Comparison of ENCODE assay signal across 8 cellular contexts in genomic region chr20:18138266-18138582, GRCh38. TPM values are rescaled to one million over a fixed set of nuclear protein-coding genes. Genes with fewer than 3 reads are reported as not detected.
A peak's percentile ranks its signal among the peaks of the same experiment; 100 is the strongest.
DNase-seq lines count a peak whose midpoint lies in the region; ATAC-seq and TF ChIP-seq lines count a peak whose summit lies in the region.

No MANE protein-coding gene starts in this region.

- H3K4me1 ChIP-seq in DND-41 (ENCODE audit: insufficient read depth, low read length) (peaks cover 22% of the 10 kb centered on the region), hepatocyte (ENCODE audit: insufficient read depth) (peaks cover 16% of the 10 kb centered on the region)

- peak overlapping the region; percentile 62 for H3K4me3 Mint-ChIP-seq in activated CD4-positive, alpha-beta memory T cell treated with anti-CD3 and anti-CD28 coated beads for 36 hours
- H3K4me3 Mint-ChIP-seq in stimulated activated naive B cell treated with anti-CD40 and anti-IgM and Interleukin-4, amounts not matched to agents 10 μg/mL and 1 μg/mL and 100 μg/mL, for 72 hours = peak overlapping the region; percentile 73 to 93

- peaks cover 4% of the 10 kb centered on the region for H3K27me3 ChIP-seq in DND-41 (ENCODE audit: insufficient read depth, low read length, poor library complexity)
- H3K27me3 ChIP-seq in hepatocyte = no peaks in the 10 kb centered on the region

- H3K9ac ChIP-seq in DND-41 (ENCODE audit: low read depth, low read length) = peak overlapping the region; percentile 88

- H3K4me1 Mint-ChIP-seq in activated CD4-positive, alpha-beta memory T cell treated with anti-CD3 and anti-CD28 coated beads for 36 hours (ENCODE audit: low read depth) = peaks cover 30% of the 10 kb centered on the region
- H3K4me1 Mint-ChIP-seq in stimulated activated naive B cell treated with anti-CD40 and anti-IgM and Interleukin-4, amounts not matched to agents 10 μg/mL and 1 μg/mL and 100 μg/mL, for 72 hours = peaks cover 14 to 24% of the 10 kb centered on the region in 2 donors

- H4K20me1 ChIP-seq in DND-41 (ENCODE audit: insufficient read depth, low read length) (peaks cover 8% of the 10 kb centered on the region; the same call in 1 of the 2 replicates), hepatocyte (ENCODE audit: insufficient read depth, poor library complexity, severe bottlenecking) (no peaks in the 10 kb centered on the region)

- H3K27me3 Mint-ChIP-seq in activated CD4-positive, alpha-beta memory T cell treated with anti-CD3 and anti-CD28 coated beads for 36 hours = no peaks in the 10 kb centered on the region
- H3K27me3 Mint-ChIP-seq in stimulated activated naive B cell treated with anti-CD40 and anti-IgM and Interleukin-4, amounts not matched to agents 10 μg/mL and 1 μg/mL and 100 μg/mL, for 72 hours = peaks cover 0 to 7% of the 10 kb centered on the region in 2 donors

- H3K9me3 ChIP-seq in DND-41 (ENCODE audit: insufficient read depth, low read length, severe bottlenecking) = no peaks in the 10 kb centered on the region
- no peaks in the 10 kb centered on the region for H3K9me3 ChIP-seq in hepatocyte (ENCODE audit: low read depth)

- H3K79me2 ChIP-seq in DND-41 (ENCODE audit: insufficient read depth, low read length) = peaks cover 46% of the 10 kb centered on the region
- peaks cover 51% of the 10 kb centered on the region for H3K79me2 ChIP-seq in hepatocyte

- H3K9me3 Mint-ChIP-seq in activated CD4-positive, alpha-beta memory T cell treated with anti-CD3 and anti-CD28 coated beads for 36 hours = no peaks in the 10 kb centered on the region
- H3K9me3 Mint-ChIP-seq in stimulated activated naive B cell treated with anti-CD40 and anti-IgM and Interleukin-4, amounts not matched to agents 10 μg/mL and 1 μg/mL and 100 μg/mL, for 72 hours = no peaks in the 10 kb centered on the region

- H3K27ac Mint-ChIP-seq in activated CD4-positive, alpha-beta memory T cell treated with anti-CD3 and anti-CD28 coated beads for 36 hours = peak overlapping the region; percentile 26
- peak overlapping the region; percentile 95 for H3K27ac Mint-ChIP-seq in stimulated activated naive B cell treated with anti-CD40 and anti-IgM and Interleukin-4, amounts not matched to agents 10 μg/mL and 1 μg/mL and 100 μg/mL, for 72 hours

- intact Hi-C loops in activated CD4-positive, alpha-beta memory T cell treated with anti-CD3 and anti-CD28 coated beads for 36 hours (cut with micrococcal nuclease) = loop anchor here (2.0 to 10.0 kb wide), 6 partner anchors 169 to 1403 kb away; partner anchors contain the start of genes BFSP1, DZANK1, MGME1 and POLR3F

- H3K27ac ChIP-seq in DND-41 (ENCODE audit: low read length) (peak overlapping the region; percentile 87), hepatocyte (peak overlapping the region; percentile 96)

- ATAC-seq in DND-41 (ENCODE audit: insufficient read depth, low read depth) (no peak; the same call in 2 of the 3 replicates), HG02678 (IDR thresholded peaks at IDR 0.05; ENCODE audit: unreplicated experiment) (peak; percentile 38), GM19023 (IDR thresholded peaks at IDR 0.05; ENCODE audit: unreplicated experiment) (no peak)
- ATAC-seq in stimulated activated naive B cell treated with anti-CD40 and anti-IgM and Interleukin-4, amounts not matched to agents 10 μg/mL and 1 μg/mL and 100 μg/mL, for 72 hours (replicated peaks) = peak; percentile 1 to 4

- POLR2A ChIA-PET in activated CD4-positive, alpha-beta memory T cell treated with anti-CD3 and anti-CD28 coated beads for 36 hours (lab: Charles Lee) = interaction anchor here (0.8 to 1.3 kb wide), 6 partner anchors 9 to 369 kb away, joined by 3 to 7 read pairs (median 4); partner anchors contain the start of genes DZANK1, POLR3F, SEC23B and ZNF133

- 0% methylated on average over 15 of the region's 15 CpGs for WGBS in hepatocyte (ENCODE audit: low lambda C conversion rate, missing lambda C conversion rate)

- CTCF ChIA-PET in activated CD4-positive, alpha-beta memory T cell treated with anti-CD3 and anti-CD28 coated beads for 36 hours (lab: Charles Lee) = interaction anchor here (0.6 to 1.2 kb wide), 6 partner anchors 11 to 1639 kb away, joined by 3 to 5 read pairs (median 4); partner anchors contain the start of gene RRBP1

- H3K36me3 ChIP-seq in DND-41 (ENCODE audit: insufficient read depth, low read length) (peaks cover 19% of the 10 kb centered on the region), hepatocyte (replicated peaks; ENCODE audit: insufficient read depth, low read depth) (no peaks in the 10 kb centered on the region)

- peak overlapping the region; percentile 52 to 76 for H3K4me3 ChIP-seq in DND-41 (ENCODE audit: low read depth in 1 of 2, low read length in 2 of 2)
- peak overlapping the region; percentile 100 for H3K4me3 ChIP-seq in hepatocyte

- H3K4me2 ChIP-seq in DND-41 (ENCODE audit: insufficient read depth, low read length) (peak overlapping the region; percentile 72), hepatocyte (peak overlapping the region; percentile 90)

- DNase-seq in DND-41 = no peak
- no peak for DNase-seq in activated CD4-positive, alpha-beta memory T cell treated with anti-CD3 and anti-CD28 coated beads for 36 hours
- DNase-seq in hepatocyte (ENCODE audit: low spot score) = no peak
- DNase-seq in stimulated activated naive B cell treated with anti-CD40 and anti-IgM and Interleukin-4, amounts not matched to agents 10 μg/mL and 1 μg/mL and 100 μg/mL, for 72 hours = no peak
- no peak for DNase-seq in superior temporal gyrus (ENCODE audit: extremely low spot score)
- no peak for DNase-seq in NCI-H345 (lab: John Stamatoyannopoulos, UW)

- peaks cover 8% of the 10 kb centered on the region for H3K36me3 Mint-ChIP-seq in activated CD4-positive, alpha-beta memory T cell treated with anti-CD3 and anti-CD28 coated beads for 36 hours
- peaks cover 12 to 17% of the 10 kb centered on the region in 2 donors for H3K36me3 Mint-ChIP-seq in stimulated activated naive B cell treated with anti-CD40 and anti-IgM and Interleukin-4, amounts not matched to agents 10 μg/mL and 1 μg/mL and 100 μg/mL, for 72 hours

- H3K9me2 ChIP-seq in hepatocyte (replicated peaks; ENCODE audit: insufficient read depth) = no peaks in the 10 kb centered on the region

- H2AFZ ChIP-seq in DND-41 (ENCODE audit: low read depth, low read length) (peak overlapping the region; percentile 91), hepatocyte (peak overlapping the region; percentile 64)

- TF ChIP-seq CTCF in DND-41 (IDR thresholded peaks at IDR 0.05; ENCODE audit: borderline replicate concordance, extremely low read depth, low read length, poor library complexity, severe bottlenecking) (no peak), hepatocyte (IDR thresholded peaks at IDR 0.05; ENCODE audit: poor library complexity) (no peak)

RNA-seq across cellular contexts. Expression of gene KAT14, which starts 0.6 kb away (rescaled TPM):
- total RNA-seq in activated CD4-positive, alpha-beta memory T cell treated with anti-CD3 and anti-CD28 coated beads for 36 hours = 10 to 100 TPM; 14.2 to 14.4 TPM
- 20.6 and 24.7 TPM in 2 replicates for total RNA-seq in hepatocyte
- 12.3 and 12.8 TPM in 2 replicates for polyA plus RNA-seq in hepatocyte

RNA-seq across cellular contexts. Expression of gene PET117, which starts 0.6 kb away (rescaled TPM):
- total RNA-seq in activated CD4-positive, alpha-beta memory T cell treated with anti-CD3 and anti-CD28 coated beads for 36 hours = 10 to 100 TPM; 15.2 to 15.9 TPM
- total RNA-seq in hepatocyte = 21.8 and 27.7 TPM in 2 replicates
- 21.7 and 24.7 TPM in 2 replicates for polyA plus RNA-seq in hepatocyte

Comparison
In these comparisons a context has a peak if more than half of its experiments do, and no peak if none do; other contexts are left out.
1. ATAC-seq: peak in HG02678 (single experiment) and stimulated activated naive B cell treated with anti-CD40 and anti-IgM and Interleukin-4, amounts not matched to agents 10 μg/mL and 1 μg/mL and 100 μg/mL, for 72 hours (2 of 2); none in DND-41 (single experiment) and GM19023 (single experiment).